2 cellular contexts compared by ENCODE assay signal in genomic region chr16:30954993-30955392, GRCh38.
TF ChIP-seq lines count a peak whose summit lies in the region.

No MANE protein-coding gene starts in this region.

TF ChIP-seq in K562, 482 proteins besides CTCF, POLR2A, EP300 and RAD21:
- TF ChIP-seq E2F8 (IDR thresholded peaks at IDR 0.05; ENCODE audit: low read depth, partially characterized antibody) (no peak), NELFE (IDR thresholded peaks at IDR 0.05; ENCODE audit: insufficient read depth, insufficient read length) (no peak), FOXJ3 (CRISPR knock-in tag; IDR thresholded peaks at IDR 0.05) (no peak), ZNF274 (IDR thresholded peaks at IDR 0.05; ENCODE audit: borderline replicate concordance, low read depth, low read length) (no peak), ZNF511 (CRISPR knock-in tag; IDR thresholded peaks at IDR 0.05) (no peak)
- TF ChIP-seq, protein P1, sequence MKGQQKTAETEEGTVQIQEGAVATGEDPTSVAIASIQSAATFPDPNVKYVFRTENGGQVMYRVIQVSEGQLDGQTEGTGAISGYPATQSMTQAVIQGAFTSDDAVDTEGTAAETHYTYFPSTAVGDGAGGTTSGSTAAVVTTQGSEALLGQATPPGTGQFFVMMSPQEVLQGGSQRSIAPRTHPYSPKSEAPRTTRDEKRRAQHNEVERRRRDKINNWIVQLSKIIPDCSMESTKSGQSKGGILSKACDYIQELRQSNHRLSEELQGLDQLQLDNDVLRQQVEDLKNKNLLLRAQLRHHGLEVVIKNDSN (CRISPR knock-in tag; IDR thresholded peaks at IDR 0.05), result no peak

TF ChIP-seq in liver, 16 proteins besides CTCF, POLR2A, EP300 and RAD21:
- TF ChIP-seq JUND (IDR thresholded peaks at IDR 0.05), result no peak
- TF ChIP-seq RXRA (IDR thresholded peaks at IDR 0.05), result peak; percentile 60 to 64
- TF ChIP-seq YY1 (IDR thresholded peaks at IDR 0.05), result no peak
- peak; percentile 48 for TF ChIP-seq HNF4G (IDR thresholded peaks at IDR 0.05)
- TF ChIP-seq HNF4A (conservative IDR thresholded peaks at IDR 0.05), result peak; percentile 91 to 92
- peak; percentile 79 for TF ChIP-seq SP1 (IDR thresholded peaks at IDR 0.05)
